In the genomic region with DNA sequence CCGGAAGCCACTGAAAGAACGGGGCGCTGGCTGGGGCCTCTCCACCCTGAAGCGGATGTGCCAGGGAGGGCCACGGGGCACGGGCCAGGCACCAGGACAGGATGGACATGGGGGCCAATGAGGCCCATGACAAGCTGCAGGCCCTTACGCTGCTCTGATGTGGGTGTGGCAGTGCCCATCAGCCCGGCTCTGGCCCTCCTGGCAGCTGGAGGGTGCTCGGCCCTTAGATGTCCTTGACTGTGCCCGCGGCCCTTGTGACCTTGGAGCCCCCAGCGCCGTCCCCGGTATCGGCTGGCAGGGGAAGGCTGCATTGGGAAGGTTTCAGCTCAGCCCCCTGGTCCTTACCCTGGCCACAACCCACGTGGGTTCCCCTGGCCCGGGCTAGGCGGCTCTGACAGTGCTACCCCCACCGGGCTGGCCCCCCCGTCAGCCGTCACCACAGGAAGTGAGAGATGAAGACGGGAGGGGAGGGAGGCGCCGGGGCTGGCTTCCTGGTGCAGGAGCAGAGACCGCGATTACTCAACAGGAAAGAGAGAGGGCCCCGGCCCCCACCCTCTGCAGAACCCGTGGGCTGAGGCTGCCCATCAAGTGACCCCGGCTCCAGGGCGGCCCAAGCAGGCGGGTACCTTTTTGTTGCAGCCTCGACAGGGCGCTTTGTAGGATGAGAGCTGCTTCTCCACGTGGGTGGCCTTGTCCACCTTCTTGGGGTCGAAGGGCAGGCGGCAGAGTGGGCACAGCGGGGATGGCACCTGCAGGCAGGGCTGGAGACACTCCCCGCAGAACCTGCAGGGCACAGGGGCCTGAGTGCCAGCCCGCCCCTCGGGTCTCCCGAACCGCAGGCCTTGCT, we compare ENCODE assay signal across 7 cellular contexts. TPM values are rescaled to one million over a fixed set of nuclear protein-coding genes. Genes with fewer than 3 reads are reported as not detected.
DNase-seq lines count a peak whose midpoint lies in the region; ATAC-seq and TF ChIP-seq lines count a peak whose summit lies in the region.

No MANE protein-coding gene starts in this region.

- TF ChIP-seq CTCF in WTC11 (IDR thresholded peaks at IDR 0.05) (no peak), brain microvascular endothelial cell (IDR thresholded peaks at IDR 0.05; ENCODE audit: low read depth, low read length, missing control alignments) (no peak)

- no peak overlapping the region for H3K4ac ChIP-seq in mesendoderm (ENCODE audit: low read depth, low read length)

- no peak overlapping the region for H3K23ac ChIP-seq in mesendoderm (ENCODE audit: low read length)

- peaks cover 4% of the 10 kb centered on the region for H3K79me1 ChIP-seq in mesendoderm (ENCODE audit: low read length)

- ATAC-seq in GM19372 (IDR thresholded peaks at IDR 0.05; ENCODE audit: low read depth, unreplicated experiment) (peak; percentile 75), HG03521 (IDR thresholded peaks at IDR 0.05; ENCODE audit: unreplicated experiment) (peak; percentile 58), WTC11 (no peak)

- H3K4me2 ChIP-seq in mesendoderm (ENCODE audit: low read length), result no peak overlapping the region

- no peak for DNase-seq in WTC11 (ENCODE audit: low spot score)
- DNase-seq in brain microvascular endothelial cell, result peak; percentile 94
- DNase-seq in lung microvascular endothelial cell (ENCODE audit: low read depth in 2 of 2), result peak; percentile 96 to 97
- peak; percentile 89 to 95 for DNase-seq in stimulated activated CD8-positive, alpha-beta memory T cell treated with anti-CD3 and anti-CD28 coated beads, Interleukin-2, amount 100 ng/mL, for 48 hours (ENCODE audit: low read depth in 2 of 2)
- DNase-seq in mesendoderm, result no peak

- no peaks in the 10 kb centered on the region for H3K4me1 ChIP-seq in mesendoderm (ENCODE audit: control insufficient read depth, low read depth, low read length)

- no peaks in the 10 kb centered on the region for H3K27me3 Mint-ChIP-seq in WTC11 (ENCODE audit: low read depth)

- H3K27me3 ChIP-seq in brain microvascular endothelial cell (replicated peaks) (no peaks in the 10 kb centered on the region), mesendoderm (ENCODE audit: insufficient read depth, low read length, poor library complexity) (no peaks in the 10 kb centered on the region)

- H4K8ac ChIP-seq in mesendoderm (ENCODE audit: low read depth, low read length), result no peak overlapping the region

- H3K18ac ChIP-seq in mesendoderm (ENCODE audit: low read length), result no peak overlapping the region

- CTCF ChIA-PET in WTC11 (lab: Charles Lee), result interaction anchor here (1.1 to 1.9 kb wide), 2 partner anchors 28 to 37 kb away, joined by 4 to 10 read pairs; no protein-coding TSS in a partner anchor

- H3K4me3 Mint-ChIP-seq in WTC11, result no peak overlapping the region

- peaks cover 2% of the 10 kb centered on the region for H3K79me2 ChIP-seq in mesendoderm (ENCODE audit: control insufficient read depth, insufficient read depth, low read length)

- no peak overlapping the region for H2BK5ac ChIP-seq in mesendoderm (ENCODE audit: low read length)

- in situ Hi-C loops in brain microvascular endothelial cell (cut with HindIII; ENCODE audit: low pct_ligation_motif_present, low sequenced_read_pairs), result no loop called here

- no peak overlapping the region for H3K56ac ChIP-seq in mesendoderm (ENCODE audit: low read length)

- no peak overlapping the region for H2BK120ac ChIP-seq in mesendoderm (ENCODE audit: low read depth, low read length)

- no peak overlapping the region for H2BK15ac ChIP-seq in mesendoderm (replicated peaks; ENCODE audit: low read depth)

- no peak overlapping the region for H3K27ac Mint-ChIP-seq in WTC11

- H3K36me3 ChIP-seq in brain microvascular endothelial cell (replicated peaks) (peaks cover 25% of the 10 kb centered on the region), mesendoderm (ENCODE audit: control insufficient read depth, insufficient read depth, low read length) (no peaks in the 10 kb centered on the region)

- H4K5ac ChIP-seq in mesendoderm (ENCODE audit: low read length), result no peak overlapping the region

- WGBS in mesendoderm (ENCODE audit: extremely low coverage, insufficient coverage, low lambda C conversion rate), result no CpG with 5 or more reads among the region's 42 CpGs

- no peak overlapping the region for H3K9ac ChIP-seq in mesendoderm (ENCODE audit: low read length)

- H3K27ac ChIP-seq in brain microvascular endothelial cell (peak overlapping the region; percentile 49), mesendoderm (ENCODE audit: low read depth, low read length) (no peak overlapping the region)

- H2AK5ac ChIP-seq in mesendoderm (ENCODE audit: low read length), result no peak overlapping the region

- peaks cover 10% of the 10 kb centered on the region for H3K4me1 Mint-ChIP-seq in WTC11

- peaks cover 3% of the 10 kb centered on the region; the same call in 1 of the 2 replicates for H3K36me3 Mint-ChIP-seq in WTC11

- POLR2A ChIA-PET in WTC11 (lab: Charles Lee), result no interaction called here

- H3K4me3 ChIP-seq in brain microvascular endothelial cell (ENCODE audit: low read depth, low read length), result peak overlapping the region; percentile 27
- H3K4me3 ChIP-seq in mesendoderm (ENCODE audit: low read length), result no peak overlapping the region

- H3K9me3 Mint-ChIP-seq in WTC11, result no peaks in the 10 kb centered on the region

TF ChIP-seq in WTC11, 78 proteins besides CTCF, POLR2A, EP300 and RAD21:
- TF ChIP-seq GABPB1 (CRISPR knock-in tag; IDR thresholded peaks at IDR 0.05), result peak; percentile 54
- no peak for TF ChIP-seq TEAD4 (CRISPR knock-in tag; IDR thresholded peaks at IDR 0.05)
TF ChIP-seq in WTC11: peak in this region for 1.

RNA-seq across cellular contexts. Expression of a gene that starts 5.3 kb away (rescaled TPM):
- total RNA-seq in WTC11 (2021) (38.5 to 46.2 TPM (median 40.5 TPM) in 3 replicates), lung microvascular endothelial cell (8.5 and 12.5 TPM in 2 replicates)
- polyA plus RNA-seq in mesendoderm (2013, experiment 1 of 2), result 16.0 TPM
- polyA plus RNA-seq in mesendoderm (2013, experiment 2 of 2), result 17.0 TPM

RNA-seq across cellular contexts. Expression of a gene that starts 5.4 kb away (rescaled TPM):
- total RNA-seq in WTC11 (2021) (42.1 to 52.4 TPM (median 43.7 TPM) in 3 replicates), lung microvascular endothelial cell (6.5 and 9.2 TPM in 2 replicates)
- 71.4 TPM for polyA plus RNA-seq in mesendoderm (2013, experiment 1 of 2)
- 64.6 TPM for polyA plus RNA-seq in mesendoderm (2013, experiment 2 of 2)

RNA-seq across cellular contexts. Expression of a gene that starts 14.6 kb away (rescaled TPM):
- total RNA-seq in WTC11 (2021) (8.0 to 9.4 TPM (median 9.1 TPM) in 3 replicates), lung microvascular endothelial cell (under 0.01 and 0.22 TPM in 2 replicates)
- polyA plus RNA-seq in mesendoderm (2013, experiment 1 of 2), result 1.3 TPM
- 1.3 TPM for polyA plus RNA-seq in mesendoderm (2013, experiment 2 of 2)

RNA-seq across cellular contexts. Expression of a gene that starts 38.0 kb away (rescaled TPM):
- total RNA-seq in WTC11 (2021), result 96.9 to 113 TPM (median 109 TPM) in 3 replicates
- total RNA-seq in lung microvascular endothelial cell, result 40.8 and 42.3 TPM in 2 replicates
- 73.3 TPM for polyA plus RNA-seq in mesendoderm (2013, experiment 1 of 2)
- polyA plus RNA-seq in mesendoderm (2013, experiment 2 of 2), result 73.9 TPM

RNA-seq across cellular contexts. Expression of a gene that starts 50.0 kb away (rescaled TPM):
- total RNA-seq in WTC11 (2021) (169 to 219 TPM (median 207 TPM) in 3 replicates), lung microvascular endothelial cell (287 and 458 TPM in 2 replicates)
- polyA plus RNA-seq in mesendoderm (2013, experiment 1 of 2), result 78.8 TPM
- polyA plus RNA-seq in mesendoderm (2013, experiment 2 of 2), result 83.5 TPM

Comparison
In these comparisons a context has a peak if more than half of its experiments do, and no peak if none do; other contexts are left out.
1. DNase-seq: peak in brain microvascular endothelial cell (single experiment), lung microvascular endothelial cell (2 of 2) and stimulated activated CD8-positive, alpha-beta memory T cell treated with anti-CD3 and anti-CD28 coated beads, Interleukin-2, amount 100 ng/mL, for 48 hours (2 of 2); none in WTC11 (single experiment) and mesendoderm (single experiment).